Comparison of ENCODE assay signal across 29 cellular contexts in the genomic region with DNA sequence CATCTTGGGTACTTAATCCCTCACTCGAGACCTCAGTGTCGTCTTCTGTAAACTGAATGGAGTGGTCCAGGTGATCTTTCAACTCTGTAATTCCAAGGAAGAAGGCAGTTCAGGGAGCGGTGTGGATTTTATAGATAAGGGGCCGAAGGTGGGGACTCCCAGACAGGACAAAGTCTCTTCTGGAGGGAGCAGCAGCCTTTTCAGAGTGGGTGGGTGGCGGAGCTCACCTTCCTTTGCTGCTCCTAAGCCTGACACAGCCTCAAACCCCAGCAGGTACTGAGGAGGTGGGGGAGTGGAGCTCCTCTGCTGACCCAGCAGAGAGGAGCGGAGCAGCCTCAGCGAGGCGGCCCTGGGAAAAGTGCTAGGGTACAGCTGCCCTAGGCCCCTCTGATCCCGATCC.
DNase-seq lines count a peak whose midpoint lies in the region; ATAC-seq, FAIRE-seq and TF ChIP-seq lines count a peak whose summit lies in the region.
"Had no signal": no experiment of that assay in that cellular context is flagged by ENCODE, and none has a peak within 500 bp of the region (broad histone marks: within the 10 kb centered on the region; RNA-seq: fewer than 3 reads in every experiment).

No MANE protein-coding gene starts in this region.

- peaks cover 5% of the 10 kb centered on the region for H3K36me3 Mint-ChIP-seq in activated CD8-positive, alpha-beta T cell treated with anti-CD3 and anti-CD28 coated beads, Interleukin-2, amount 10 ng/mL, durations not matched to agents 7 days and 5 days (ENCODE audit: low read depth)
- H3K36me3 Mint-ChIP-seq: naive B cell had no signal

- FAIRE-seq in K562 (lab: Jason Lieb, UNC) (no peak), D721Med (lab: Jason Lieb, UNC) (no peak)
- FAIRE-seq: RCC 7860 had no signal

- in situ Hi-C loops in K562 (cut with MboI) (loop anchor here (5.0 kb wide), 2 partner anchors 162 to 243 kb away; no protein-coding TSS in a partner anchor), transverse colon (cut with MboI; ENCODE audit: low pct_ligation_motif_present in 1 of 4, low pct_unique_long_range_greater_than_20kb in 1 of 4, low sequenced_read_pairs in 3 of 4) (loop anchor here (10.0 to 25.0 kb wide), 2 partner anchors 162 to 164 kb away; no protein-coding TSS in a partner anchor)

- TF ChIP-seq POLR2A in K562 (conservative IDR thresholded peaks at IDR 0.05) (no peak), transverse colon (IDR thresholded peaks at IDR 0.05) (peak; percentile 57)

- WGBS in K562 (ENCODE audit: insufficient coverage, low coverage, missing lambda C conversion rate): 4% methylated on average over 9 of the region's 9 CpGs
- WGBS in transverse colon (ENCODE audit: low coverage in 1 of 2), 2 donors: 34 to 52% methylated on average over 3 to 9 of the region's 9 CpGs

- no peak for TF ChIP-seq RAD21 in K562 (CRISPR knock-in tag; conservative IDR thresholded peaks at IDR 0.05 in 1 of 2, IDR thresholded peaks at IDR 0.05 in 1 of 2)

- no TSS peak for BruUV-seq in K562 (replicated peaks; lab: Mats Ljungman, UMichigan)

- intact Hi-C loops in K562 (cut with micrococcal nuclease) (no loop called here), left lung (cut with DNase I) (no loop called here), transverse colon (cut with DNase I; ENCODE audit: low total_unique reads) (no loop called here)

- 0 out of 3 replicates have a peak, but pooled peaks have one; percentile 15 for ATAC-seq in K562
- ATAC-seq in left lung: no peak
- no peak for ATAC-seq in activated CD8-positive, alpha-beta T cell treated with anti-CD3 and anti-CD28 coated beads, Interleukin-2, amount 10 ng/mL, durations not matched to agents 7 days and 5 days
- ATAC-seq: activated T-helper 17 cell treated with anti-CD3 and anti-CD28 coated beads, Interleukin-2, amount 50 U/mL, for 72 hours; stimulated activated effector memory CD8-positive, alpha-beta T cell treated with anti-CD3 and anti-CD28 coated beads, Interleukin-12 subunit alpha, Interleukin-12 subunit beta, amount 100 ng/mL, for 72 hours had no signal

- no peak overlapping the region for H2AFZ ChIP-seq in K562 (ENCODE audit: low read depth, low read length)

- peaks cover 3% of the 10 kb centered on the region for H3K9me3 Mint-ChIP-seq in activated CD8-positive, alpha-beta T cell treated with anti-CD3 and anti-CD28 coated beads, Interleukin-2, amount 10 ng/mL, durations not matched to agents 7 days and 5 days (ENCODE audit: insufficient read depth)
- H3K9me3 Mint-ChIP-seq: activated T-helper 17 cell treated with anti-CD3 and anti-CD28 coated beads, Interleukin-2, amount 50 U/mL, for 72 hours; stimulated activated effector memory CD8-positive, alpha-beta T cell treated with anti-CD3 and anti-CD28 coated beads, Interleukin-12 subunit alpha, Interleukin-12 subunit beta, amount 100 ng/mL, for 72 hours had no signal

- H3K36me3 ChIP-seq in K562 (ENCODE audit: control insufficient read depth, insufficient read depth, low read length): no peaks in the 10 kb centered on the region
- no peaks in the 10 kb centered on the region for H3K36me3 ChIP-seq in left lung
- no peaks in the 10 kb centered on the region for H3K36me3 ChIP-seq in transverse colon
- H3K36me3 ChIP-seq: brain microvascular endothelial cell, left ventricle myocardium inferior, prostate gland, uterus had no signal

- H3K4me1 ChIP-seq in K562 (replicated peaks in 1 of 2; ENCODE audit: control insufficient read depth in 2 of 2, insufficient read depth in 2 of 2, low read length in 2 of 2): 0 out of 5 replicates have a peak, but pooled peaks cover 0 to 3% of the 10 kb centered on the region in 2 experiments
- H3K4me1 ChIP-seq in left lung: peaks cover 13 to 67% of the 10 kb centered on the region in 2 donors
- peaks cover 13 to 59% (median 52%) of the 10 kb centered on the region in 4 donors for H3K4me1 ChIP-seq in transverse colon
- H3K4me1 ChIP-seq: left ventricle myocardium inferior, prostate gland, uterus had no signal

- H3K27me3 ChIP-seq in K562 (ENCODE audit: control insufficient read depth in 2 of 2, insufficient read depth in 2 of 2, low read length in 2 of 2) (peaks cover 23 to 56% of the 10 kb centered on the region in 2 experiments), left lung (no peaks in the 10 kb centered on the region), transverse colon (no peaks in the 10 kb centered on the region)
- H3K27me3 ChIP-seq: brain microvascular endothelial cell, uterus had no signal

- DNase-seq in LNCaP clone FGC (ENCODE audit: low read depth) (no peak), K562 (ENCODE audit: extremely low read depth in 1 of 4, low spot score in 3 of 4) (no peak), left lung (no peak), transverse colon (peak; percentile 60), GF-D8 (lab: John Stamatoyannopoulos, UW) (no peak), D721Med (ENCODE audit: insufficient read length, low spot score) (no peak)
- no peak for DNase-seq in activated CD8-positive, alpha-beta T cell treated with anti-CD3 and anti-CD28 coated beads, Interleukin-2, amount 10 ng/mL, durations not matched to agents 7 days and 5 days
- DNase-seq: activated naive CD4-positive, alpha-beta T cell treated with anti-CD3 and anti-CD28 coated beads, Interleukin-2, amount 50 U/mL, for 16 hours; amniotic stem cell; brain microvascular endothelial cell; effector CD8-positive, alpha-beta T cell; glutamatergic neuron; Karpas-422; left ventricle myocardium inferior; mesendoderm; naive B cell; NCI-H1417 treated with DMSO at 0.1 percent for 48 hours; NCI-H2081; NCI-H2227 treated with DMSO at 0.1 percent for 48 hours; NCI-H526 treated with DMSO at 0.1 percent for 48 hours; NK-92 treated with Interleukin-12 subunit alpha and Interleukin-12 subunit beta, amount 100 ng/mL, for 24 hours; SIG-M5; stimulated activated CD4-positive, alpha-beta T cell treated with anti-CD3 and anti-CD28 coated beads, Interleukin-15, amount 100 ng/mL, for 24 hours; uterus had no signal

- peak overlapping the region in 1 of 2 experiments; percentile 28; a peak in 1 of 4 replicates for H3K9ac ChIP-seq in K562 (ENCODE audit: insufficient read depth in 1 of 2, low read depth in 2 of 2, low read length in 2 of 2)

- peaks cover 20% of the 10 kb centered on the region for H3K4me1 Mint-ChIP-seq in activated CD8-positive, alpha-beta T cell treated with anti-CD3 and anti-CD28 coated beads, Interleukin-2, amount 10 ng/mL, durations not matched to agents 7 days and 5 days (ENCODE audit: low read depth)

- no peaks in the 10 kb centered on the region for H3K9me1 ChIP-seq in K562 (ENCODE audit: control insufficient read depth, insufficient read depth, low read length)

- POLR2A ChIA-PET in K562 (lab: Yijun Ruan, JAX): interaction anchor here (0.6 kb wide), 2 partner anchors 153 to 177 kb away, joined by 3 to 6 read pairs; no protein-coding TSS in a partner anchor
- POLR2A ChIA-PET in activated CD8-positive, alpha-beta T cell treated with anti-CD3 and anti-CD28 coated beads, Interleukin-2, amount 10 ng/mL, durations not matched to agents 7 days and 5 days (lab: Charles Lee): no interaction called here

- no peak for TF ChIP-seq EP300 in K562 (IDR thresholded peaks at IDR 0.05; ENCODE audit: low read length)
- TF ChIP-seq EP300 in transverse colon (IDR thresholded peaks at IDR 0.05; ENCODE audit: low read depth): no peak

- 0 out of 2 replicates have a peak overlapping the region, but pooled peaks have one; percentile 23 for H3K4me3 ChIP-seq in LNCaP clone FGC (ENCODE audit: low read depth, low read length)
- H3K4me3 ChIP-seq in K562: no peak overlapping the region
- peak overlapping the region in 1 of 2 donors; percentile 30 for H3K4me3 ChIP-seq in left lung
- peak overlapping the region; percentile 10 to 56 (median 32) for H3K4me3 ChIP-seq in transverse colon
- H3K4me3 ChIP-seq: left ventricle myocardium inferior, prostate gland, uterus had no signal

- H3K79me2 ChIP-seq in K562 (ENCODE audit: control insufficient read depth, insufficient read depth, low read length): no peaks in the 10 kb centered on the region

- H3K4me2 ChIP-seq in K562 (ENCODE audit: insufficient read depth, low read length): no peak overlapping the region

- no peak for TF ChIP-seq CTCF in LNCaP clone FGC (IDR thresholded peaks at IDR 0.05; ENCODE audit: control insufficient read depth, extremely low read depth, insufficient read depth)
- TF ChIP-seq CTCF in K562 (IDR thresholded peaks at IDR 0.05 in 2 of 3, conservative IDR thresholded peaks at IDR 0.05 in 1 of 3; ENCODE audit: insufficient read depth in 2 of 3, low read depth in 1 of 3, low read length in 3 of 3): no peak
- TF ChIP-seq CTCF in left lung (IDR thresholded peaks at IDR 0.05): no peak
- no peak for TF ChIP-seq CTCF in transverse colon (IDR thresholded peaks at IDR 0.05)
- no peak for TF ChIP-seq CTCF in D721Med (IDR thresholded peaks at IDR 0.05; ENCODE audit: insufficient read depth, missing control alignments)

- H3K27me3 Mint-ChIP-seq in activated CD8-positive, alpha-beta T cell treated with anti-CD3 and anti-CD28 coated beads, Interleukin-2, amount 10 ng/mL, durations not matched to agents 7 days and 5 days (ENCODE audit: low read depth): peaks cover 3% of the 10 kb centered on the region
- H3K27me3 Mint-ChIP-seq: activated T-helper 17 cell treated with anti-CD3 and anti-CD28 coated beads, Interleukin-2, amount 50 U/mL, for 72 hours had no signal

- CTCF ChIA-PET in K562 (lab: Yijun Ruan, JAX; ENCODE audit: low intra/inter-chr PET ratio): no interaction called here
- CTCF ChIA-PET in activated CD8-positive, alpha-beta T cell treated with anti-CD3 and anti-CD28 coated beads, Interleukin-2, amount 10 ng/mL, durations not matched to agents 7 days and 5 days (lab: Charles Lee): interaction anchor here (5.0 kb wide), 1 partner anchor 20 kb away, joined by 30 read pairs; no protein-coding TSS in a partner anchor

- H3K9me3 ChIP-seq in K562 (replicated peaks; ENCODE audit: control insufficient read depth, insufficient read depth, low read depth, low read length): no peaks in the 10 kb centered on the region
- no peaks in the 10 kb centered on the region for H3K9me3 ChIP-seq in left lung
- H3K9me3 ChIP-seq in transverse colon: no peaks in the 10 kb centered on the region
- H3K9me3 ChIP-seq: left ventricle myocardium inferior, prostate gland, uterus had no signal

- H3K27ac ChIP-seq in K562 (ENCODE audit: extremely low read depth, low read depth, low read length) (no peak overlapping the region), left lung (peak overlapping the region; percentile 15 to 18), transverse colon (peak overlapping the region; percentile 88 to 96 (median 90))
- H3K27ac ChIP-seq: brain microvascular endothelial cell, HL-60, left ventricle myocardium inferior, uterus had no signal

- peaks cover 3% of the 10 kb centered on the region; the same call in 1 of the 2 replicates for H4K20me1 ChIP-seq in K562 (replicated peaks; ENCODE audit: control insufficient read depth, insufficient read depth, low read length)

- no peak overlapping the region for H3K4me3 Mint-ChIP-seq in activated CD8-positive, alpha-beta T cell treated with anti-CD3 and anti-CD28 coated beads, Interleukin-2, amount 10 ng/mL, durations not matched to agents 7 days and 5 days
- H3K4me3 Mint-ChIP-seq: activated T-helper 17 cell treated with anti-CD3 and anti-CD28 coated beads, Interleukin-2, amount 50 U/mL, for 72 hours; naive B cell had no signal

- no peak overlapping the region for H3K27ac Mint-ChIP-seq in activated CD8-positive, alpha-beta T cell treated with anti-CD3 and anti-CD28 coated beads, Interleukin-2, amount 10 ng/mL, durations not matched to agents 7 days and 5 days

TF ChIP-seq in K562, 482 proteins besides CTCF, POLR2A, EP300 and RAD21 (continues in another document):
- no peak for TF ChIP-seq DPF2 (IDR thresholded peaks at IDR 0.05)
